In genomic region chr14:67487937-67488893, GRCh38 we compare ENCODE assay signal across 8 cellular contexts. TPM values are rescaled to one million over a fixed set of nuclear protein-coding genes. Genes with fewer than 3 reads are reported as not detected.
DNase-seq lines count a peak whose midpoint lies in the region; ATAC-seq and TF ChIP-seq lines count a peak whose summit lies in the region.

TMEM229B (minus strand) TSS chr14:67488721; CDS start chr14:67473923, 14,798 bp downstream.

- H3K27me3 ChIP-seq in right cardiac atrium (ENCODE audit: control insufficient read depth, insufficient read depth) (no peaks in the 10 kb centered on the region), H7 (ENCODE audit: control insufficient read depth, insufficient read depth, low read length) (no peaks in the 10 kb centered on the region)

- H3K4me3 ChIP-seq in GM12865 (ENCODE audit: low read depth, low read length) = peak within 1 kb of the TSS; percentile 34
- peak within 1 kb of the TSS; percentile 50 for H3K4me3 ChIP-seq in right cardiac atrium (ENCODE audit: low read length)
- H3K4me3 ChIP-seq in H7 (ENCODE audit: insufficient read depth, low read depth, low read length) = no peak within 1 kb of the TSS

- peak; percentile 95 for ATAC-seq in HG02571 (IDR thresholded peaks at IDR 0.05; ENCODE audit: unreplicated experiment)
- ATAC-seq in activated T-cell treated with anti-CD3 and anti-CD28 coated beads, Interleukin-2, amount 50 U/mL, for 72 hours (replicated peaks in 1 of 2) = peak; percentile 98 to 99
- peak in 1 of 2 donors; percentile 73 for ATAC-seq in right cardiac atrium

- peaks cover 12% of the 10 kb centered on the region for H3K27me3 Mint-ChIP-seq in activated T-cell treated with anti-CD3 and anti-CD28 coated beads, Interleukin-2, amount 50 U/mL, for 72 hours (ENCODE audit: low read depth)

- TF ChIP-seq CTCF in GM12865 (IDR thresholded peaks at IDR 0.05; ENCODE audit: insufficient read depth, low read depth, low read length, missing control alignments) = no peak

- H3K27ac ChIP-seq in right cardiac atrium (ENCODE audit: low read length) = peak within 1 kb of the TSS; percentile 68

- DNase-seq in GM12865 (ENCODE audit: low read depth) = peak; percentile 96
- peak; percentile 84 for DNase-seq in NOMO-1 treated with DMSO at 0.1 percent for 48 hours (lab: John Stamatoyannopoulos, UW; ENCODE audit: unreplicated experiment)
- DNase-seq in activated T-cell treated with anti-CD3 and anti-CD28 coated beads, Interleukin-2, amount 50 U/mL, for 72 hours = peak; percentile 80 to 86
- peak in 2 of 3 donors; percentile 69 to 72 for DNase-seq in right cardiac atrium
- peak; percentile 48 for DNase-seq in stimulated activated CD8-positive, alpha-beta memory T cell treated with anti-CD3 and anti-CD28 coated beads, Interleukin-12 subunit alpha, Interleukin-12 subunit beta, amount 100 ng/mL, for 1 hour (ENCODE audit: low read depth)
- DNase-seq in HPDE6-E6E7 (ENCODE audit: extremely low spot score) = no peak
- no peak for DNase-seq in H7

- no peaks in the 10 kb centered on the region for H3K36me3 ChIP-seq in H7 (replicated peaks; ENCODE audit: control insufficient read depth, insufficient read depth, low read length)

- peaks cover 6 to 8% of the 10 kb centered on the region in 2 donors for H3K36me3 Mint-ChIP-seq in activated T-cell treated with anti-CD3 and anti-CD28 coated beads, Interleukin-2, amount 50 U/mL, for 72 hours (ENCODE audit: insufficient read depth in 2 of 2)

- peak within 1 kb of the TSS; percentile 78 to 82 for H3K4me3 Mint-ChIP-seq in activated T-cell treated with anti-CD3 and anti-CD28 coated beads, Interleukin-2, amount 50 U/mL, for 72 hours

- intact Hi-C loops in right cardiac atrium (cut with DNase I) = no loop called here

- H3K27ac Mint-ChIP-seq in activated T-cell treated with anti-CD3 and anti-CD28 coated beads, Interleukin-2, amount 50 U/mL, for 72 hours = peak within 1 kb of the TSS; percentile 70

- H3K4me1 ChIP-seq in right cardiac atrium (ENCODE audit: control insufficient read depth, insufficient read depth, low read length) = no peaks in the 10 kb centered on the region

- WGBS in right cardiac atrium = 62% methylated on average over 13 of the region's 13 CpGs

- H3K9me3 ChIP-seq in right cardiac atrium (ENCODE audit: control insufficient read depth, low read length) = no peaks in the 10 kb centered on the region

- peaks cover 4 to 7% of the 10 kb centered on the region in 2 donors for H3K9me3 Mint-ChIP-seq in activated T-cell treated with anti-CD3 and anti-CD28 coated beads, Interleukin-2, amount 50 U/mL, for 72 hours

- H3K4me1 Mint-ChIP-seq in activated T-cell treated with anti-CD3 and anti-CD28 coated beads, Interleukin-2, amount 50 U/mL, for 72 hours (ENCODE audit: low read depth) = peaks cover 50% of the 10 kb centered on the region

RNA-seq across cellular contexts. Expression of gene TMEM229B, which starts in this region (rescaled TPM):
- total RNA-seq in activated T-cell treated with anti-CD3 and anti-CD28 coated beads, Interleukin-2, amount 50 U/mL, for 72 hours = under 1 TPM; 0.32 to 0.79 TPM
- 10 to 100 TPM in 1 of 4 donors, 1 to 10 TPM in 3; 1.3 to 11.8 (median 6.6) TPM for total RNA-seq in right cardiac atrium
- 3.6 TPM for polyA plus RNA-seq in right cardiac atrium
- total RNA-seq in H7 (2014; rRNA removed; shearing (Covaris generic)) = 0.07 and 0.69 TPM in 2 replicates

Comparison
In these comparisons a context has a peak if more than half of its experiments do, and no peak if none do; other contexts are left out.
1. Peak in DNase-seq and ATAC-seq in activated T-cell treated with anti-CD3 and anti-CD28 coated beads, Interleukin-2, amount 50 U/mL, for 72 hours; RNA of the gene not detected or under 1 TPM.
2. DNase-seq: peak in GM12865 (single experiment), NOMO-1 treated with DMSO at 0.1 percent for 48 hours (single experiment), right cardiac atrium (2 of 3) and stimulated activated CD8-positive, alpha-beta memory T cell treated with anti-CD3 and anti-CD28 coated beads, Interleukin-12 subunit alpha, Interleukin-12 subunit beta, amount 100 ng/mL, for 1 hour (single experiment); none in HPDE6-E6E7 (single experiment) and H7 (single experiment).